ENCODE assay signal across 26 cellular contexts in genomic region chr4:62881210-62881609, GRCh38.
"Had no signal": no experiment of that assay in that cellular context is flagged by ENCODE, and none has a peak within 500 bp of the region (broad histone marks: within the 10 kb centered on the region; RNA-seq: fewer than 3 reads in every experiment).

No MANE protein-coding gene starts in this region.

- H3K9me3 ChIP-seq: neutrophil, pancreas, right lobe of liver, thoracic aorta, thyroid gland, tibial nerve, upper lobe of left lung, vagina had no signal

- H3K4me3 ChIP-seq: pancreas, psoas muscle, right lobe of liver, sigmoid colon, stomach, thoracic aorta, thyroid gland, tibial nerve, upper lobe of left lung, vagina had no signal

- H3K27ac Mint-ChIP-seq: natural killer cell treated with Interleukin-12 subunit alpha and Interleukin-12 subunit beta and Interleukin-15 and Interleukin-18, amount 100 ng/mL, for 72 hours; nephron progenitor cell; stimulated activated effector memory CD8-positive, alpha-beta T cell treated with anti-CD3 and anti-CD28 coated beads, Interleukin-12 subunit alpha, Interleukin-12 subunit beta, amount 100 ng/mL, for 72 hours; stimulated activated naive B cell treated with anti-CD40 and anti-IgM and Interleukin-4, amounts not matched to agents 10 μg/mL and 1 μg/mL and 100 μg/mL, for 72 hours; stimulated activated naive CD8-positive, alpha-beta T cell treated with anti-CD3 and anti-CD28 coated beads, Interleukin-15, Interleukin-2, amounts not matched to agents 100 ng/mL and 50 ng/mL, for 24 hours had no signal

- H3K27me3 ChIP-seq: neutrophil, pancreas, right lobe of liver, sigmoid colon, stomach, thyroid gland, tibial nerve, upper lobe of left lung, vagina had no signal

- H3K36me3 Mint-ChIP-seq: natural killer cell treated with Interleukin-12 subunit alpha and Interleukin-12 subunit beta and Interleukin-15 and Interleukin-18, amount 100 ng/mL, for 72 hours; stimulated activated effector memory CD8-positive, alpha-beta T cell treated with anti-CD3 and anti-CD28 coated beads, Interleukin-12 subunit alpha, Interleukin-12 subunit beta, amount 100 ng/mL, for 72 hours; stimulated activated naive B cell treated with anti-CD40 and anti-IgM and Interleukin-4, amounts not matched to agents 10 μg/mL and 1 μg/mL and 100 μg/mL, for 72 hours had no signal

- H3K27ac ChIP-seq: neutrophil, pancreas, psoas muscle, right lobe of liver, sigmoid colon, stomach, thoracic aorta, thyroid gland, tibial nerve, upper lobe of left lung, vagina had no signal

- H3K4me1 ChIP-seq: pancreas, psoas muscle, right lobe of liver, sigmoid colon, stomach, thyroid gland, tibial nerve, upper lobe of left lung, vagina had no signal

- H3K9me3 Mint-ChIP-seq: nephron progenitor cell, neural crest cell had no signal

- ATAC-seq: natural killer cell treated with Interleukin-12 subunit alpha and Interleukin-12 subunit beta and Interleukin-15 and Interleukin-18, amount 100 ng/mL, for 72 hours; pancreas; psoas muscle; right cardiac atrium; right lobe of liver; stimulated activated effector memory CD8-positive, alpha-beta T cell treated with anti-CD3 and anti-CD28 coated beads, Interleukin-12 subunit alpha, Interleukin-12 subunit beta, amount 100 ng/mL, for 72 hours; stimulated activated naive B cell treated with anti-CD40 and anti-IgM and Interleukin-4, amounts not matched to agents 10 μg/mL and 1 μg/mL and 100 μg/mL, for 72 hours had no signal

- DNase-seq: nephron progenitor cell; nucleus accumbens; pancreas; psoas muscle; right cardiac atrium; right lobe of liver; sigmoid colon; small intestine; stimulated activated CD4-positive, alpha-beta T cell treated with anti-CD3 and anti-CD28 coated beads, Interleukin-15, amount 100 ng/mL, for 24 hours; stimulated activated CD4-positive, alpha-beta T cell treated with anti-CD3 and anti-CD28 coated beads, Interleukin-2, amount 100 ng/mL, for 24 hours; stimulated activated CD4-positive, alpha-beta T cell treated with anti-CD3 and anti-CD28 coated beads, Interleukin-2, amount 100 ng/mL, for 48 hours; stimulated activated CD4-positive, alpha-beta T cell treated with anti-CD3 and anti-CD28 coated beads, Interleukin-4, amount 100 ng/mL, for 24 hours; stimulated activated naive B cell treated with anti-CD40 and anti-IgM and Interleukin-4, amounts not matched to agents 10 μg/mL and 1 μg/mL and 100 μg/mL, for 72 hours; stimulated activated naive CD4-positive, alpha-beta T cell treated with Interleukin-2 at 50 U/mL for 16 hours; stomach; thyroid gland; trophoblast cell; upper lobe of left lung had no signal

- H3K36me3 ChIP-seq: neutrophil, pancreas, right lobe of liver, sigmoid colon, stomach, thoracic aorta, thyroid gland, tibial nerve, upper lobe of left lung, vagina had no signal

- H3K4me3 Mint-ChIP-seq: natural killer cell treated with Interleukin-12 subunit alpha and Interleukin-12 subunit beta and Interleukin-15 and Interleukin-18, amount 100 ng/mL, for 72 hours; nephron progenitor cell; neural crest cell; stimulated activated effector memory CD8-positive, alpha-beta T cell treated with anti-CD3 and anti-CD28 coated beads, Interleukin-12 subunit alpha, Interleukin-12 subunit beta, amount 100 ng/mL, for 72 hours; stimulated activated naive B cell treated with anti-CD40 and anti-IgM and Interleukin-4, amounts not matched to agents 10 μg/mL and 1 μg/mL and 100 μg/mL, for 72 hours; stimulated activated naive CD8-positive, alpha-beta T cell treated with anti-CD3 and anti-CD28 coated beads, Interleukin-15, Interleukin-2, amounts not matched to agents 100 ng/mL and 50 ng/mL, for 24 hours had no signal

- H3K27me3 Mint-ChIP-seq: natural killer cell treated with Interleukin-12 subunit alpha and Interleukin-12 subunit beta and Interleukin-15 and Interleukin-18, amount 100 ng/mL, for 72 hours; stimulated activated naive B cell treated with anti-CD40 and anti-IgM and Interleukin-4, amounts not matched to agents 10 μg/mL and 1 μg/mL and 100 μg/mL, for 72 hours; stimulated activated naive CD8-positive, alpha-beta T cell treated with anti-CD3 and anti-CD28 coated beads, Interleukin-15, Interleukin-2, amounts not matched to agents 100 ng/mL and 50 ng/mL, for 24 hours had no signal

- H3K4me1 Mint-ChIP-seq: nephron progenitor cell; neural crest cell; stimulated activated effector memory CD8-positive, alpha-beta T cell treated with anti-CD3 and anti-CD28 coated beads, Interleukin-12 subunit alpha, Interleukin-12 subunit beta, amount 100 ng/mL, for 72 hours; stimulated activated naive B cell treated with anti-CD40 and anti-IgM and Interleukin-4, amounts not matched to agents 10 μg/mL and 1 μg/mL and 100 μg/mL, for 72 hours had no signal
